ENCODE assay signal across 21 cellular contexts in the genomic region with DNA sequence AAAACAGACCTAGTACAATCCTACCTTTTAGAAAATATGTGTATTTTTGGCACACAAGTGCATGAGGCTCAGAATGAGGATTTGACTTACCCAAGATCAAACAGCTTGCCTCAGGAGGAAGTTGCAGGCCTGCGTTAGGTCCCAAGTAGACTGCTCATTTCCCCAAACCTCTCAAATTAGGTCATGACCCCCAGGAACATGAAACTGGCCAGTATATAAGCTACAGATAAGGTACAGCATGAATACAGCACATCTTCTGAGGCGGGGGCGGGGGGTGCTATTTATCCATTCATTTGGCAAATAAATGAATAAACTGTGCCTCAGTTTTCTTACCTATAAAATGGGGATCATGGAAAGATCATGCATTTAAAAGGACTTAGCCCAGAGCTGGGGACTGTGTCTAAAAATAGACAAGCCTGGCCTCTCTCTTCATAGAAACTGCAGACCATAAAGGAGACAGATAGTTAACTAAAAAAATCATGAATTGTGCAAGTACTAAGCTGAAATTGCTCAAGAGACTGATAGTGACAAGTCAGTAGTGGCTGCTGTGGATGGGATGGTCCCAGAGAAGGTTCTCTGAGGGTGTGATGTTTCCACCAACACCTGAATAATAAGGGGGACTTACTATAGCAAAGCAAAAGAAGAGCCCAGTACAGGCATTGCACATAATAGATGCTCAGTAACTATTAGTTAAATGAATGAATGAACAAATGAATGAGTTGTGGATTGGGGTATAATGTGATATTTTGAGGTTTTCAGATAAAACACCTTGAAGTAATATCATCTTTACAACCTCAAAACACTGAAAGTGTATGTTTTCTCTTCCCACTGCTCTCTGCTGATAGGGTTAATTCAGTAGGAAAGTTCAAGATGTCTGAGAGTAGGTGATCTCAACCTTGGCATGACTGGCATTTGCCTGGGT.
DNase-seq lines count a peak whose midpoint lies in the region; ATAC-seq and TF ChIP-seq lines count a peak whose summit lies in the region.
"Had no signal": no experiment of that assay in that cellular context is flagged by ENCODE, and none has a peak within 500 bp of the region (broad histone marks: within the 10 kb centered on the region; RNA-seq: fewer than 3 reads in every experiment).

No MANE protein-coding gene starts in this region.

- no peaks in the 10 kb centered on the region for H3K9me3 ChIP-seq in gastrocnemius medialis
- H3K9me3 ChIP-seq: breast epithelium, SJSA1 had no signal

- TF ChIP-seq POLR2A in gastrocnemius medialis (IDR thresholded peaks at IDR 0.05): no peak

- H3K27ac ChIP-seq in gastrocnemius medialis: no peak overlapping the region
- H3K27ac ChIP-seq: 22Rv1, breast epithelium, SJSA1, VCaP had no signal

- H3K27me3 Mint-ChIP-seq in stimulated activated memory B cell treated with anti-CD40 and anti-IgM and Interleukin-4, amounts not matched to agents 10 μg/mL and 1 μg/mL and 100 μg/mL, for 72 hours: peaks cover 27% of the 10 kb centered on the region
- H3K27me3 Mint-ChIP-seq: activated CD8-positive, alpha-beta memory T cell treated with anti-CD3 and anti-CD28 coated beads, Interleukin-2, amount 10 ng/mL, durations not matched to agents 7 days and 5 days had no signal

- H3K4me3 Mint-ChIP-seq in stimulated activated memory B cell treated with anti-CD40 and anti-IgM and Interleukin-4, amounts not matched to agents 10 μg/mL and 1 μg/mL and 100 μg/mL, for 72 hours: no peak overlapping the region
- H3K4me3 Mint-ChIP-seq: activated CD8-positive, alpha-beta memory T cell treated with anti-CD3 and anti-CD28 coated beads, Interleukin-2, amount 10 ng/mL, durations not matched to agents 7 days and 5 days; CD4-positive, alpha-beta memory T cell had no signal

- in situ Hi-C loops in gastrocnemius medialis (cut with MboI; ENCODE audit: low sequenced_read_pairs in 4 of 4): no loop called here

- no peaks in the 10 kb centered on the region for H3K36me3 ChIP-seq in gastrocnemius medialis
- H3K36me3 ChIP-seq: breast epithelium, SJSA1 had no signal

- no peaks in the 10 kb centered on the region for H3K4me1 ChIP-seq in gastrocnemius medialis
- H3K4me1 ChIP-seq: breast epithelium had no signal

- ATAC-seq in HG03095 (IDR thresholded peaks at IDR 0.05; ENCODE audit: unreplicated experiment) (peak; percentile 68), gastrocnemius medialis (no peak)
- ATAC-seq in stimulated activated memory B cell treated with anti-CD40 and anti-IgM and Interleukin-4, amounts not matched to agents 10 μg/mL and 1 μg/mL and 100 μg/mL, for 72 hours: peak; percentile 57
- no peak for ATAC-seq in activated CD4-positive, CD25-positive, alpha-beta regulatory T cell treated with anti-CD3 and anti-CD28 coated beads, Interleukin-2, amount 50 U/mL, for 24 hours
- ATAC-seq: activated CD8-positive, alpha-beta memory T cell treated with anti-CD3 and anti-CD28 coated beads, Interleukin-2, amount 10 ng/mL, durations not matched to agents 7 days and 5 days had no signal

- H3K9me3 Mint-ChIP-seq in stimulated activated memory B cell treated with anti-CD40 and anti-IgM and Interleukin-4, amounts not matched to agents 10 μg/mL and 1 μg/mL and 100 μg/mL, for 72 hours: no peaks in the 10 kb centered on the region

- H3K27me3 ChIP-seq in gastrocnemius medialis: no peaks in the 10 kb centered on the region
- H3K27me3 ChIP-seq: breast epithelium, SJSA1 had no signal

- no peaks in the 10 kb centered on the region for H3K4me1 Mint-ChIP-seq in stimulated activated memory B cell treated with anti-CD40 and anti-IgM and Interleukin-4, amounts not matched to agents 10 μg/mL and 1 μg/mL and 100 μg/mL, for 72 hours
- H3K4me1 Mint-ChIP-seq: activated CD8-positive, alpha-beta memory T cell treated with anti-CD3 and anti-CD28 coated beads, Interleukin-2, amount 10 ng/mL, durations not matched to agents 7 days and 5 days; CD4-positive, alpha-beta memory T cell had no signal

- DNase-seq in NK-92 treated with Interleukin-12 subunit alpha and Interleukin-12 subunit beta, amount 100 ng/mL, for 24 hours (lab: John Stamatoyannopoulos, UW): peak; percentile 38
- DNase-seq in NK-92 (lab: John Stamatoyannopoulos, UW; ENCODE audit: unreplicated experiment) (no peak), OCI-M1 (lab: John Stamatoyannopoulos, UW) (peak; percentile 7), NCI-H2196 (lab: John Stamatoyannopoulos, UW; ENCODE audit: unreplicated experiment) (no peak), gastrocnemius medialis (no peak)
- DNase-seq: activated CD8-positive, alpha-beta memory T cell treated with anti-CD3 and anti-CD28 coated beads, Interleukin-2, amount 10 ng/mL, durations not matched to agents 7 days and 5 days; activated naive CD4-positive, alpha-beta T cell; CD4-positive, alpha-beta memory T cell; effector CD8-positive, alpha-beta T cell; KBM-7; NCI-H1694 treated with DMSO at 0.1 percent for 48 hours; NCI-H526 treated with DMSO at 0.1 percent for 48 hours had no signal

- intact Hi-C loops in gastrocnemius medialis (cut with DNase I; ENCODE audit: low total_unique reads): no loop called here

- no peaks in the 10 kb centered on the region for H3K36me3 Mint-ChIP-seq in stimulated activated memory B cell treated with anti-CD40 and anti-IgM and Interleukin-4, amounts not matched to agents 10 μg/mL and 1 μg/mL and 100 μg/mL, for 72 hours
- H3K36me3 Mint-ChIP-seq: activated CD8-positive, alpha-beta memory T cell treated with anti-CD3 and anti-CD28 coated beads, Interleukin-2, amount 10 ng/mL, durations not matched to agents 7 days and 5 days; CD4-positive, alpha-beta memory T cell had no signal

- no peak for TF ChIP-seq CTCF in gastrocnemius medialis (IDR thresholded peaks at IDR 0.05 in 4 of 5, conservative IDR thresholded peaks at IDR 0.05 in 1 of 5)

- H3K4me3 ChIP-seq in gastrocnemius medialis: no peak overlapping the region
- H3K4me3 ChIP-seq: breast epithelium, lung, SJSA1, skin epidermis had no signal

- no peak overlapping the region for H3K27ac Mint-ChIP-seq in stimulated activated memory B cell treated with anti-CD40 and anti-IgM and Interleukin-4, amounts not matched to agents 10 μg/mL and 1 μg/mL and 100 μg/mL, for 72 hours
- H3K27ac Mint-ChIP-seq: activated CD8-positive, alpha-beta memory T cell treated with anti-CD3 and anti-CD28 coated beads, Interleukin-2, amount 10 ng/mL, durations not matched to agents 7 days and 5 days; CD4-positive, alpha-beta memory T cell had no signal

Comparison
In these comparisons a context has a peak if more than half of its experiments do, and no peak if none do; other contexts are left out.
1. DNase-seq: peak in NK-92 treated with Interleukin-12 subunit alpha and Interleukin-12 subunit beta, amount 100 ng/mL, for 24 hours (single experiment) and OCI-M1 (single experiment); none in NK-92 (single experiment), NCI-H2196 (single experiment) and gastrocnemius medialis (0 of 2).
2. ATAC-seq: peak in HG03095 (single experiment) and stimulated activated memory B cell treated with anti-CD40 and anti-IgM and Interleukin-4, amounts not matched to agents 10 μg/mL and 1 μg/mL and 100 μg/mL, for 72 hours (single experiment); none in gastrocnemius medialis (0 of 2) and activated CD4-positive, CD25-positive, alpha-beta regulatory T cell treated with anti-CD3 and anti-CD28 coated beads, Interleukin-2, amount 50 U/mL, for 24 hours (0 of 2).